Comparison of ENCODE assay signal across 9 cellular contexts in the genomic region with DNA sequence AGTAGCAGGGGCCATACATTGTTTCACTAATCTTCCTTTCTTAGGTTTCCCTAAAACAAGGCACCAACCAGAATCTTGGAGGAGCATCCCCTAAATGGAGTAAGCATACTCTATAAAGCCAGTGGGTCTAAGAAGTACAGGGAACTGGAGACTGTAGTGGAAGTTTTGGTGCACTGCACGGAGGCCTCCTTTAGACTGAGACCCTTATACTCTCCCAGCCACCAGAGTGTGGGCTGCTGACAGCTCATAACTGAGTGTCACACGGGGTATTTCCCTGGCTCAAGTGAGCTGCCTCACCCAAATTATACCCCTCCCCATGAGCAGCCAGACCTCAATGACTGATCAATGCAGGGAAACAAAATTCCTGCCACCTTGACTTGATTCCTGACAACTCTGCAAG.
"Had no signal": no experiment of that assay in that cellular context is flagged by ENCODE, and none has a peak within 500 bp of the region (broad histone marks: within the 10 kb centered on the region; RNA-seq: fewer than 3 reads in every experiment).

No MANE protein-coding gene starts in this region.

- H2AFZ ChIP-seq: GM23248 had no signal

- H3K4me1 Mint-ChIP-seq: IgD-negative memory B cell had no signal

- H3K9ac ChIP-seq: GM23248 had no signal

- H3K27ac Mint-ChIP-seq: H9, IgD-negative memory B cell had no signal

- H3K4me3 Mint-ChIP-seq: H9, IgD-negative memory B cell had no signal

- H3K27ac ChIP-seq: GM23248, HL-60 had no signal

- H3K27me3 Mint-ChIP-seq: IgD-negative memory B cell had no signal

- H3K36me3 Mint-ChIP-seq: IgD-negative memory B cell had no signal

- DNase-seq: GM23248, GOT3, H9, HCEC 1CT, KBM-7 had no signal

- ATAC-seq: HepG2 had no signal

- H3K4me3 ChIP-seq: GM23248 had no signal

- FAIRE-seq: H54, HepG2 had no signal
